Comparison of ENCODE assay signal across 22 cellular contexts in genomic region chrX:56932653-56933339, GRCh38.
"Had no signal": no experiment of that assay in that cellular context is flagged by ENCODE, and none has a peak within 500 bp of the region (broad histone marks: within the 10 kb centered on the region; RNA-seq: fewer than 3 reads in every experiment).

No MANE protein-coding gene starts in this region.

- DNase-seq: cerebellar nuclear complex; colonic mucosa; cortex of kidney; effector CD8-positive, alpha-beta T cell; effector memory CD8-positive, alpha-beta T cell; endodermal cell; erythroblast; esophagus squamous epithelium; foreskin fibroblast; foreskin melanocyte; gastrocnemius medialis; glutamatergic neuron; head of caudate nucleus; heart right ventricle; hippocampal formation; left cardiac atrium; left ventricle myocardium superior; lower lobe of right lung; mesenchymal stem cell; midbrain had no signal

- H3K9me3 ChIP-seq: colonic mucosa, gastrocnemius medialis, lower lobe of right lung had no signal

- ATAC-seq: effector memory CD8-positive, alpha-beta T cell; esophagus mucosa; gastrocnemius medialis; heart right ventricle; left cardiac atrium; left ventricle myocardium superior; lower lobe of right lung had no signal

- H3K36me3 ChIP-seq: colonic mucosa, esophagus squamous epithelium, gastrocnemius medialis, heart right ventricle, lower lobe of right lung had no signal

- H3K27me3 ChIP-seq: colonic mucosa, esophagus squamous epithelium had no signal

- H3K4me1 ChIP-seq: colonic mucosa, esophagus squamous epithelium, gastrocnemius medialis, heart right ventricle, lower lobe of right lung had no signal

- H3K4me3 ChIP-seq: colonic mucosa, esophagus squamous epithelium, gastrocnemius medialis, heart right ventricle, lower lobe of right lung had no signal

- H3K27ac ChIP-seq: colonic mucosa, epithelial cell of prostate, esophagus squamous epithelium, gastrocnemius medialis, heart right ventricle, lower lobe of right lung had no signal
